ENCODE assay signal across 1 cellular context in genomic region chr1:16208270-16208987, GRCh38.
TF ChIP-seq lines count a peak whose summit lies in the region.

No MANE protein-coding gene starts in this region.

TF ChIP-seq in K562, 482 proteins besides CTCF, POLR2A, EP300 and RAD21 (continued from another document and continues in another):
- TF ChIP-seq ARID4B (CRISPR knock-in tag; IDR thresholded peaks at IDR 0.05), result 0 out of 2 replicates have a peak, but pooled peaks have one; percentile 36
- no peak for TF ChIP-seq TAF9B (IDR thresholded peaks at IDR 0.05; ENCODE audit: partially characterized antibody)
- TF ChIP-seq ZNF318 (IDR thresholded peaks at IDR 0.05; ENCODE audit: borderline replicate concordance in 1 of 2, low read depth in 1 of 2), result no peak
- TF ChIP-seq MYNN (IDR thresholded peaks at IDR 0.05), result no peak; the same call in 1 of the 2 replicates
- no peak for TF ChIP-seq MYNN (CRISPR knock-in tag; IDR thresholded peaks at IDR 0.05)
- no peak for TF ChIP-seq RBM39 (optimal IDR thresholded peaks at IDR 0.05; ENCODE audit: low read depth, low read length)
- no peak for TF ChIP-seq DIDO1 (tag; IDR thresholded peaks at IDR 0.05; ENCODE audit: low read depth)
- 0 out of 4 replicates have a peak, but pooled peaks of 1 of the 2 experiments have one; percentile 9 for TF ChIP-seq ZNF639 (CRISPR knock-in tag; conservative IDR thresholded peaks at IDR 0.05 in 1 of 2, IDR thresholded peaks at IDR 0.05 in 1 of 2)
- TF ChIP-seq ZNF140 (CRISPR knock-in tag; IDR thresholded peaks at IDR 0.05), result no peak
- no peak for TF ChIP-seq ZNF445 (CRISPR knock-in tag; IDR thresholded peaks at IDR 0.05; ENCODE audit: low read depth)
- TF ChIP-seq RBFOX2 (IDR thresholded peaks at IDR 0.05; ENCODE audit: low read depth, low read length), result no peak
- TF ChIP-seq TAF7 (tag; IDR thresholded peaks at IDR 0.05), result no peak
- TF ChIP-seq GABPA (tag; conservative IDR thresholded peaks at IDR 0.05; ENCODE audit: low read depth), result no peak
- no peak for TF ChIP-seq HES1 (IDR thresholded peaks at IDR 0.05; ENCODE audit: low read depth)
- no peak for TF ChIP-seq ZNF79 (CRISPR knock-in tag; IDR thresholded peaks at IDR 0.05; ENCODE audit: low read depth)
- no peak for TF ChIP-seq ZNF384 (IDR thresholded peaks at IDR 0.05; ENCODE audit: low read depth, low read length)
- TF ChIP-seq ZNF143 (CRISPR knock-in tag; IDR thresholded peaks at IDR 0.05), result 0 out of 2 replicates have a peak, but pooled peaks have one; percentile 47
- no peak for TF ChIP-seq ZNF124 (CRISPR knock-in tag; IDR thresholded peaks at IDR 0.05)
- TF ChIP-seq CC2D1A (IDR thresholded peaks at IDR 0.05), result no peak
- no peak for TF ChIP-seq ZNF184 (CRISPR knock-in tag; IDR thresholded peaks at IDR 0.05)
- TF ChIP-seq ZBTB12 (CRISPR knock-in tag; IDR thresholded peaks at IDR 0.05), result no peak
- TF ChIP-seq ZNF354B (CRISPR knock-in tag; IDR thresholded peaks at IDR 0.05), result no peak
- TF ChIP-seq ZNF282 (CRISPR knock-in tag; IDR thresholded peaks at IDR 0.05), result no peak
- no peak for TF ChIP-seq ATF7 (IDR thresholded peaks at IDR 0.05)
- TF ChIP-seq TARDBP (IDR thresholded peaks at IDR 0.05), result no peak
- TF ChIP-seq E2F1 (CRISPR knock-in tag; IDR thresholded peaks at IDR 0.05), result no peak
- no peak for TF ChIP-seq ZNF408 (CRISPR knock-in tag; IDR thresholded peaks at IDR 0.05; ENCODE audit: low read depth)
- TF ChIP-seq MCM5 (IDR thresholded peaks at IDR 0.05; ENCODE audit: low read depth), result no peak
- TF ChIP-seq GABPB2 (CRISPR knock-in tag; conservative IDR thresholded peaks at IDR 0.05), result no peak
- TF ChIP-seq ELF4 (CRISPR knock-in tag; IDR thresholded peaks at IDR 0.05), result no peak
- TF ChIP-seq BMI1 (IDR thresholded peaks at IDR 0.05; ENCODE audit: low read length), result no peak
- no peak for TF ChIP-seq GTF3C2 (IDR thresholded peaks at IDR 0.05; ENCODE audit: borderline replicate concordance, extremely low read depth, insufficient read length)
- no peak for TF ChIP-seq SMARCA5 (IDR thresholded peaks at IDR 0.05)
- no peak for TF ChIP-seq TRIM24 (IDR thresholded peaks at IDR 0.05)
- no peak for TF ChIP-seq OTX1 (CRISPR knock-in tag; IDR thresholded peaks at IDR 0.05)
- peak; percentile 76 for TF ChIP-seq VEZF1 (CRISPR knock-in tag; IDR thresholded peaks at IDR 0.05)
- no peak for TF ChIP-seq ZNF57 (CRISPR knock-in tag; IDR thresholded peaks at IDR 0.05)
- TF ChIP-seq KDM5B (IDR thresholded peaks at IDR 0.05; ENCODE audit: insufficient replicate concordance, low read depth, low read length), result no peak
- TF ChIP-seq PTTG1 (tag; IDR thresholded peaks at IDR 0.05; ENCODE audit: low read depth), result no peak
- no peak for TF ChIP-seq GTF2A2 (tag; IDR thresholded peaks at IDR 0.05)
